ENCODE assay signal across 27 cellular contexts in genomic region chr6:53536561-53536960, GRCh38.
"Had no signal": no experiment of that assay in that cellular context is flagged by ENCODE, and none has a peak within 500 bp of the region (broad histone marks: within the 10 kb centered on the region; RNA-seq: fewer than 3 reads in every experiment).

No MANE protein-coding gene starts in this region.

- H3K4me3 ChIP-seq: dorsolateral prefrontal cortex, esophagus squamous epithelium, gastroesophageal sphincter, lung, psoas muscle, spleen, stomach, thoracic aorta had no signal

- H3K27ac ChIP-seq: epithelial cell of prostate, esophagus squamous epithelium, gastroesophageal sphincter, psoas muscle, spleen, stomach, thoracic aorta had no signal

- FAIRE-seq: kidney, urothelium cell line had no signal

- H3K9me3 ChIP-seq: esophagus squamous epithelium, gastroesophageal sphincter, psoas muscle, spleen, stomach, thoracic aorta had no signal

- ATAC-seq: gastroesophageal sphincter, left cardiac atrium, left ventricle myocardium superior, psoas muscle, sciatic nerve had no signal

- DNase-seq: cortex of kidney; dorsolateral prefrontal cortex; effector CD8-positive, alpha-beta T cell; esophagus squamous epithelium; foreskin fibroblast; immature natural killer cell; kidney; left cardiac atrium; left ventricle myocardium superior; mesendoderm; naive B cell; psoas muscle; retina; spleen; stimulated activated CD4-positive, alpha-beta T cell treated with anti-CD3 and anti-CD28 coated beads, Interleukin-15, amount 100 ng/mL, for 24 hours; stimulated activated CD4-positive, alpha-beta T cell treated with anti-CD3 and anti-CD28 coated beads, Interleukin-1b, Interleukin-23, amount 100 ng/mL, for 48 hours; stimulated activated CD4-positive, alpha-beta T cell treated with anti-CD3 and anti-CD28 coated beads, Interleukin-4, amount 100 ng/mL, for 4 hours; stimulated activated naive CD4-positive, alpha-beta T cell; stomach; substantia nigra; trophoblast cell had no signal
